ENCODE assay signal across 8 cellular contexts in genomic region chr12:47223848-47224213, GRCh38.
A peak's percentile ranks its signal among the peaks of the same experiment; 100 is the strongest.
DNase-seq lines count a peak whose midpoint lies in the region; ATAC-seq and TF ChIP-seq lines count a peak whose summit lies in the region.

No MANE protein-coding gene starts in this region.

- peak overlapping the region; percentile 92 for H3K27ac Mint-ChIP-seq in activated naive CD4-positive, alpha-beta T cell treated with anti-CD3 and anti-CD28 coated beads for 36 hours

- H3K27ac ChIP-seq in ascending aorta (no peak overlapping the region), liver (ENCODE audit: low read depth in 1 of 2, low read length in 2 of 2) (peak overlapping the region; percentile 78 to 82), transverse colon (peak overlapping the region; percentile 59 to 78 (median 70))

- no peak for TF ChIP-seq POLR2A in transverse colon (IDR thresholded peaks at IDR 0.05)

- H3K4me3 ChIP-seq in ascending aorta (peak overlapping the region; percentile 4 to 13), liver (ENCODE audit: low read depth in 1 of 3, low read length in 3 of 3) (no peak overlapping the region), transverse colon (peak overlapping the region in 1 of 4 donors; percentile 16)

- H3K36me3 ChIP-seq in ascending aorta (peaks cover 0 to 6% of the 10 kb centered on the region in 2 donors), liver (ENCODE audit: control insufficient read depth in 4 of 4, insufficient read depth in 3 of 4, low read depth in 1 of 4, low read length in 3 of 4) (no peaks in the 10 kb centered on the region), transverse colon (no peaks in the 10 kb centered on the region)

- no peaks in the 10 kb centered on the region for H3K9me3 Mint-ChIP-seq in activated naive CD4-positive, alpha-beta T cell treated with anti-CD3 and anti-CD28 coated beads for 36 hours

- H3K9me3 ChIP-seq in ascending aorta, result no peaks in the 10 kb centered on the region
- no peaks in the 10 kb centered on the region for H3K9me3 ChIP-seq in liver (ENCODE audit: control insufficient read depth in 4 of 4, low read length in 3 of 4)
- no peaks in the 10 kb centered on the region for H3K9me3 ChIP-seq in transverse colon

- CTCF ChIA-PET in activated naive CD4-positive, alpha-beta T cell treated with anti-CD3 and anti-CD28 coated beads for 36 hours (lab: Charles Lee), result no interaction called here

- WGBS in liver, result 5% methylated on average over 4 of the region's 4 CpGs
- 10 to 13% methylated on average over 4 of the region's 4 CpGs for WGBS in transverse colon (ENCODE audit: low coverage in 1 of 2), 2 donors

- H3K9ac ChIP-seq in liver (ENCODE audit: low read depth in 1 of 2, low read length in 2 of 2), result peak overlapping the region in 1 of 2 donors; percentile 43

- peak; percentile 41 to 62 for TF ChIP-seq RAD21 in liver (IDR thresholded peaks at IDR 0.05)

- TF ChIP-seq EP300 in transverse colon (IDR thresholded peaks at IDR 0.05; ENCODE audit: low read depth), result no peak

- intact Hi-C loops in activated naive CD4-positive, alpha-beta T cell treated with anti-CD3 and anti-CD28 coated beads for 36 hours (cut with micrococcal nuclease), result loop anchor here (5.0 kb wide), 1 partner anchor 608 kb away; no protein-coding TSS in a partner anchor
- intact Hi-C loops in ascending aorta (cut with DNase I) (no loop called here), transverse colon (cut with DNase I; ENCODE audit: low total_unique reads) (no loop called here)

- no peaks in the 10 kb centered on the region for H3K27me3 Mint-ChIP-seq in activated naive CD4-positive, alpha-beta T cell treated with anti-CD3 and anti-CD28 coated beads for 36 hours (ENCODE audit: low read depth)

- TF ChIP-seq CTCF in ascending aorta (IDR thresholded peaks at IDR 0.05) (no peak), liver (IDR thresholded peaks at IDR 0.05; ENCODE audit: low read depth, low read length, missing input control) (no peak), transverse colon (IDR thresholded peaks at IDR 0.05) (no peak)

- no peak for ATAC-seq in HG02678 (IDR thresholded peaks at IDR 0.05; ENCODE audit: unreplicated experiment)

- in situ Hi-C loops in transverse colon (cut with MboI; ENCODE audit: low pct_ligation_motif_present in 1 of 4, low pct_unique_long_range_greater_than_20kb in 1 of 4, low sequenced_read_pairs in 3 of 4) (no loop called here), KBM-7 (cut with MboI; ENCODE audit: low pct_unique_long_range_greater_than_20kb, low sequenced_read_pairs) (loop anchor here (25.0 kb wide), 1 partner anchor 163 kb away; no protein-coding TSS in a partner anchor)

- H3K27me3 ChIP-seq in ascending aorta, result no peaks in the 10 kb centered on the region
- no peaks in the 10 kb centered on the region for H3K27me3 ChIP-seq in liver (ENCODE audit: control insufficient read depth in 4 of 4, insufficient read depth in 4 of 4, low read length in 3 of 4)
- H3K27me3 ChIP-seq in transverse colon, result no peaks in the 10 kb centered on the region

- H3K36me3 Mint-ChIP-seq in activated naive CD4-positive, alpha-beta T cell treated with anti-CD3 and anti-CD28 coated beads for 36 hours (ENCODE audit: low read depth), result peaks cover 81% of the 10 kb centered on the region

- no peak for DNase-seq in activated naive CD4-positive, alpha-beta T cell treated with anti-CD3 and anti-CD28 coated beads for 36 hours
- DNase-seq in activated naive CD4-positive, alpha-beta T cell treated with Interleukin-2 at 50 U/mL for 16 hours, result no peak
- DNase-seq in ascending aorta (ENCODE audit: low spot score in 2 of 2), result no peak
- peak; percentile 64 for DNase-seq in transverse colon
- DNase-seq in KBM-7, result no peak
- no peak for DNase-seq in AG08395 (ENCODE audit: low spot score)

- H3K4me1 Mint-ChIP-seq in activated naive CD4-positive, alpha-beta T cell treated with anti-CD3 and anti-CD28 coated beads for 36 hours (ENCODE audit: low read depth), result peaks cover 72% of the 10 kb centered on the region

- H3K4me1 ChIP-seq in ascending aorta (peaks cover 0 to 5% of the 10 kb centered on the region in 2 donors), liver (ENCODE audit: control insufficient read depth in 4 of 4, insufficient read depth in 4 of 4, low read length in 3 of 4) (peaks cover 11 to 36% (median 25%) of the 10 kb centered on the region in 4 donors), transverse colon (peaks cover 15 to 30% (median 18%) of the 10 kb centered on the region in 4 donors)

- peak overlapping the region; percentile 69 for H3K4me3 Mint-ChIP-seq in activated naive CD4-positive, alpha-beta T cell treated with anti-CD3 and anti-CD28 coated beads for 36 hours

TF ChIP-seq in liver, 16 proteins besides CTCF, POLR2A, EP300 and RAD21:
- peak; percentile 33 for TF ChIP-seq MAX (IDR thresholded peaks at IDR 0.05)
- TF ChIP-seq FOXA2 (IDR thresholded peaks at IDR 0.05), result no peak
- TF ChIP-seq EGR1 (IDR thresholded peaks at IDR 0.05; ENCODE audit: low read depth in 2 of 2), result no peak
- TF ChIP-seq GABPA (IDR thresholded peaks at IDR 0.05 in 1 of 2, conservative IDR thresholded peaks at IDR 0.05 in 1 of 2), result no peak
- peak; percentile 12 for TF ChIP-seq ATF3 (IDR thresholded peaks at IDR 0.05)
- peak; percentile 62 to 63 for TF ChIP-seq RXRA (IDR thresholded peaks at IDR 0.05)
- peak; percentile 83 for TF ChIP-seq HNF4G (IDR thresholded peaks at IDR 0.05)
- TF ChIP-seq HNF4A (conservative IDR thresholded peaks at IDR 0.05), result peak; percentile 89 to 91
- TF ChIP-seq ZBTB33 (IDR thresholded peaks at IDR 0.05), result no peak
- no peak for TF ChIP-seq TAF1 (conservative IDR thresholded peaks at IDR 0.05)
- TF ChIP-seq FOXA1 (IDR thresholded peaks at IDR 0.05), result no peak
- peak in 1 of 2 donors; percentile 52 for TF ChIP-seq JUND (IDR thresholded peaks at IDR 0.05)
- no peak for TF ChIP-seq NR2F2 (IDR thresholded peaks at IDR 0.05)
- peak; percentile 68 for TF ChIP-seq SP1 (IDR thresholded peaks at IDR 0.05)
- TF ChIP-seq REST (IDR thresholded peaks at IDR 0.05), result peak; percentile 61
- TF ChIP-seq YY1 (IDR thresholded peaks at IDR 0.05), result no peak

Comparison
In these comparisons a context has a peak if more than half of its experiments do, and no peak if none do; other contexts are left out.
1. H3K27ac ChIP-seq: peak in liver (2 of 2) and transverse colon (4 of 4); none in ascending aorta (0 of 2).
2. H3K4me3 ChIP-seq: peak in ascending aorta (2 of 2); none in liver (0 of 3).